14 cellular contexts compared by ENCODE assay signal in genomic region chr2:24886114-24886501, GRCh38. TPM values are rescaled to one million over a fixed set of nuclear protein-coding genes. Genes with fewer than 3 reads are reported as not detected.
DNase-seq lines count a peak whose midpoint lies in the region; ATAC-seq and TF ChIP-seq lines count a peak whose summit lies in the region.
"Had no signal": no experiment of that assay in that cellular context is flagged by ENCODE, and none has a peak within 500 bp of the region (broad histone marks: within the 10 kb centered on the region; RNA-seq: fewer than 3 reads in every experiment).

No MANE protein-coding gene starts in this region.

- no peak overlapping the region for H3K4me2 ChIP-seq in fibroblast of lung (ENCODE audit: extremely low read depth, insufficient read depth, low read length)

- H3K27ac ChIP-seq in fibroblast of lung (ENCODE audit: insufficient read depth, low read length) (peak overlapping the region; percentile 43), thoracic aorta (no peak overlapping the region), thyroid gland (no peak overlapping the region)

- H2AFZ ChIP-seq in fibroblast of lung (ENCODE audit: low read length): no peak overlapping the region

- no peak for TF ChIP-seq POLR2A in thyroid gland (IDR thresholded peaks at IDR 0.05)

- DNase-seq in activated CD4-positive, alpha-beta T cell treated with anti-CD3 and anti-CD28 coated beads, Interleukin-2, amount 10 ng/mL, durations not matched to agents 24 days and 14 days: no peak
- DNase-seq in activated CD4-positive, alpha-beta T cell treated with anti-CD3 and anti-CD28 coated beads, Interleukin-2, amount 50 U/mL, for 4 hours: no peak
- DNase-seq in NCI-H69 (lab: John Stamatoyannopoulos, UW) (peak; percentile 37), fibroblast of lung (ENCODE audit: low read depth in 2 of 2) (no peak), thoracic aorta (ENCODE audit: low spot score) (no peak), midbrain (lab: John Stamatoyannopoulos, UW) (no peak), thyroid gland (no peak), NCI-H1694 treated with DMSO at 0.1 percent for 48 hours (lab: John Stamatoyannopoulos, UW) (no peak)
- DNase-seq: activated CD4-positive, alpha-beta T cell treated with anti-CD3 and anti-CD28 coated beads for 1 hour; H9; kidney; naive thymus-derived CD8-positive, alpha-beta T cell; NCI-H1092 treated with DMSO at 0.1 percent for 48 hours; upper lobe of right lung had no signal

- no peak overlapping the region for H3K4me3 ChIP-seq in fibroblast of lung (replicated peaks in 1 of 4; ENCODE audit: control extremely low read depth in 1 of 4, insufficient read depth in 1 of 4, low read depth in 3 of 4, low read length in 4 of 4)
- peak overlapping the region; percentile 43 for H3K4me3 ChIP-seq in thoracic aorta
- no peak overlapping the region for H3K4me3 ChIP-seq in thyroid gland (replicated peaks in 1 of 3)

- no peak for ATAC-seq in thoracic aorta (ENCODE audit: insufficient number of reproducible peaks, low FRiP score, low read depth)
- ATAC-seq: naive thymus-derived CD8-positive, alpha-beta T cell had no signal

- H3K36me3 ChIP-seq in fibroblast of lung (ENCODE audit: control insufficient read depth, insufficient read depth, low read length) (no peaks in the 10 kb centered on the region), thoracic aorta (no peaks in the 10 kb centered on the region), thyroid gland (no peaks in the 10 kb centered on the region)
- H3K36me3 ChIP-seq: upper lobe of right lung had no signal

- H3K4me1 Mint-ChIP-seq in activated CD4-positive, alpha-beta T cell treated with anti-CD3 and anti-CD28 coated beads, Interleukin-2, amount 10 ng/mL, durations not matched to agents 24 days and 14 days: peaks cover 8% of the 10 kb centered on the region

- peak overlapping the region; percentile 2 for H3K27ac Mint-ChIP-seq in activated CD4-positive, alpha-beta T cell treated with anti-CD3 and anti-CD28 coated beads, Interleukin-2, amount 10 ng/mL, durations not matched to agents 24 days and 14 days

- H3K9me3 ChIP-seq in fibroblast of lung (ENCODE audit: control insufficient read depth, insufficient read depth, low read depth, low read length) (no peaks in the 10 kb centered on the region), thoracic aorta (no peaks in the 10 kb centered on the region), thyroid gland (no peaks in the 10 kb centered on the region)
- H3K9me3 ChIP-seq: upper lobe of right lung had no signal

- H3K27me3 Mint-ChIP-seq in activated CD4-positive, alpha-beta T cell treated with anti-CD3 and anti-CD28 coated beads, Interleukin-2, amount 10 ng/mL, durations not matched to agents 24 days and 14 days: no peaks in the 10 kb centered on the region
- H3K27me3 Mint-ChIP-seq: naive thymus-derived CD8-positive, alpha-beta T cell had no signal

- intact Hi-C loops in activated CD4-positive, alpha-beta T cell treated with anti-CD3 and anti-CD28 coated beads, Interleukin-2, amount 10 ng/mL, durations not matched to agents 24 days and 14 days (cut with micrococcal nuclease): no loop called here
- intact Hi-C loops in thyroid gland (cut with DNase I): no loop called here

- no peak overlapping the region for H3K4me3 Mint-ChIP-seq in activated CD4-positive, alpha-beta T cell treated with anti-CD3 and anti-CD28 coated beads, Interleukin-2, amount 10 ng/mL, durations not matched to agents 24 days and 14 days
- H3K4me3 Mint-ChIP-seq: H9 had no signal

- H3K27me3 ChIP-seq in fibroblast of lung (ENCODE audit: control insufficient read depth, insufficient read depth, low read length) (no peaks in the 10 kb centered on the region), thoracic aorta (replicated peaks; ENCODE audit: insufficient read depth) (no peaks in the 10 kb centered on the region), thyroid gland (no peaks in the 10 kb centered on the region)
- H3K27me3 ChIP-seq: upper lobe of right lung had no signal

- no peaks in the 10 kb centered on the region for H3K9me3 Mint-ChIP-seq in activated CD4-positive, alpha-beta T cell treated with anti-CD3 and anti-CD28 coated beads, Interleukin-2, amount 10 ng/mL, durations not matched to agents 24 days and 14 days
- H3K9me3 Mint-ChIP-seq: H9 had no signal

- H3K4me1 ChIP-seq in fibroblast of lung (ENCODE audit: control insufficient read depth, extremely low read depth, insufficient read depth, low read length): peaks cover 2% of the 10 kb centered on the region
- peaks cover 0 to 13% of the 10 kb centered on the region in 2 donors for H3K4me1 ChIP-seq in thoracic aorta (ENCODE audit: control insufficient read depth in 1 of 2, low read depth in 2 of 2)
- peaks cover 5% of the 10 kb centered on the region in 2 donors for H3K4me1 ChIP-seq in thyroid gland
- H3K4me1 ChIP-seq: upper lobe of right lung had no signal

- WGBS in thyroid gland, 2 donors: 89 to 92% methylated on average over 13 of the region's 13 CpGs

- H3K9ac ChIP-seq in fibroblast of lung (ENCODE audit: insufficient read depth, low read length): no peak overlapping the region

- TF ChIP-seq CTCF in fibroblast of lung (conservative IDR thresholded peaks at IDR 0.05 in 1 of 2, IDR thresholded peaks at IDR 0.05 in 1 of 2; ENCODE audit: low read depth in 1 of 2, low read length in 2 of 2): no peak
- TF ChIP-seq CTCF in thoracic aorta (IDR thresholded peaks at IDR 0.05): no peak
- TF ChIP-seq CTCF in thyroid gland (IDR thresholded peaks at IDR 0.05): no peak

- no peaks in the 10 kb centered on the region for H4K20me1 ChIP-seq in fibroblast of lung (ENCODE audit: control insufficient read depth, extremely low read depth, insufficient read depth, low read length)

- peaks cover 11% of the 10 kb centered on the region for H3K36me3 Mint-ChIP-seq in activated CD4-positive, alpha-beta T cell treated with anti-CD3 and anti-CD28 coated beads, Interleukin-2, amount 10 ng/mL, durations not matched to agents 24 days and 14 days (ENCODE audit: low read depth)

- H3K79me2 ChIP-seq in fibroblast of lung (ENCODE audit: control insufficient read depth, insufficient read depth, low read length): no peaks in the 10 kb centered on the region

RNA-seq across cellular contexts. Expression of gene ADCY3, which starts 33.9 kb away (rescaled TPM):
- total RNA-seq in activated CD4-positive, alpha-beta T cell treated with anti-CD3 and anti-CD28 coated beads, Interleukin-2, amount 10 ng/mL, durations not matched to agents 24 days and 14 days: 103 and 108 TPM in 2 replicates
- 33.0 and 33.4 TPM in 2 replicates for total RNA-seq in fibroblast of lung
- 48.4 and 90.2 TPM in 2 replicates for polyA plus RNA-seq in fibroblast of lung
- 40.2 and 87.4 TPM in 2 replicates for polyA plus RNA-seq in fibroblast of lung (2012)
- 235 and 386 TPM in 2 replicates for polyA minus RNA-seq in fibroblast of lung (ENCODE audit: low replicate concordance)
- total RNA-seq in thoracic aorta: 10 to 100 TPM; 51.9 to 78.9 TPM
- 10 to 100 TPM; 17.5 to 38.7 (median 29.2) TPM for total RNA-seq in thyroid gland
